8 cellular contexts compared by ENCODE assay signal in genomic region chr17:39671651-39672521, GRCh38. TPM values are rescaled to one million over a fixed set of nuclear protein-coding genes. Genes with fewer than 3 reads are reported as not detected.
DNase-seq lines count a peak whose midpoint lies in the region; ATAC-seq and TF ChIP-seq lines count a peak whose summit lies in the region.

No MANE protein-coding gene starts in this region.

- CTCF ChIA-PET in activated naive CD4-positive, alpha-beta T cell treated with anti-CD3 and anti-CD28 coated beads, Interleukin-2, amount 10 ng/mL, durations not matched to agents 7 days and 5 days (lab: Charles Lee), result interaction anchor here (0.6 to 9.5 kb wide), 12 partner anchors 9 to 83 kb away, joined by 3 to 115 read pairs (median 5); partner anchors contain the start of gene MIEN1
- CTCF ChIA-PET in activated naive CD4-positive, alpha-beta T cell treated with anti-CD3 and anti-CD28 coated beads for 36 hours (lab: Charles Lee), result interaction anchor here (0.8 to 5.7 kb wide), 6 partner anchors 12 to 156 kb away, joined by 3 to 63 read pairs (median 4); no protein-coding TSS in a partner anchor
- CTCF ChIA-PET in Panc1 (lab: Charles Lee), result interaction anchor here (0.5 to 2.5 kb wide), 6 partner anchors 28 to 297 kb away, joined by 3 to 11 read pairs (median 4); partner anchors contain the start of gene ERBB2

- H3K27me3 ChIP-seq in Panc1 (ENCODE audit: control insufficient read depth, insufficient read depth, low read length), result no peaks in the 10 kb centered on the region

- DNase-seq in activated naive CD4-positive, alpha-beta T cell treated with anti-CD3 and anti-CD28 coated beads, Interleukin-2, amount 10 ng/mL, durations not matched to agents 7 days and 5 days, result peak; percentile 38
- no peak for DNase-seq in activated naive CD4-positive, alpha-beta T cell treated with anti-CD3 and anti-CD28 coated beads for 36 hours
- DNase-seq in Panc1 (ENCODE audit: low read depth, low spot score) (no peak), fibroblast of peridontal ligament (ENCODE audit: extremely low read depth) (peak; percentile 21), progenitor cell of endocrine pancreas (ENCODE audit: low spot score, unreplicated experiment) (no peak), NCI-H226 (no peak)

- H3K4me3 Mint-ChIP-seq in activated naive CD4-positive, alpha-beta T cell treated with anti-CD3 and anti-CD28 coated beads, Interleukin-2, amount 10 ng/mL, durations not matched to agents 7 days and 5 days, result no peak overlapping the region
- no peak overlapping the region for H3K4me3 Mint-ChIP-seq in activated naive CD4-positive, alpha-beta T cell treated with anti-CD3 and anti-CD28 coated beads for 36 hours
- H3K4me3 Mint-ChIP-seq in progenitor cell of endocrine pancreas (ENCODE audit: low read depth), result no peak overlapping the region

- no peaks in the 10 kb centered on the region for H3K9me3 ChIP-seq in Panc1 (ENCODE audit: control insufficient read depth, insufficient read depth, low read depth, low read length)

- BruUV-seq in Panc1 (replicated peaks; lab: Mats Ljungman, UMichigan), result no TSS peak

- POLR2A ChIA-PET in Panc1 (lab: Charles Lee), result no interaction called here

- in situ Hi-C loops in Panc1 (cut with HindIII; ENCODE audit: low pct_unique_long_range_greater_than_20kb, low sequenced_read_pairs), result no loop called here

- no peak overlapping the region for H3K27ac ChIP-seq in Panc1 (ENCODE audit: low read length)

- ATAC-seq in Panc1 (peak; percentile 56), HG02610 (IDR thresholded peaks at IDR 0.05; ENCODE audit: unreplicated experiment) (no peak), HG02642 (IDR thresholded peaks at IDR 0.05; ENCODE audit: poor library complexity, unreplicated experiment) (no peak)

- peak; percentile 83 for TF ChIP-seq CTCF in Panc1 (IDR thresholded peaks at IDR 0.05)
- peak; percentile 61 for TF ChIP-seq CTCF in progenitor cell of endocrine pancreas (IDR thresholded peaks at IDR 0.05; ENCODE audit: unreplicated experiment)

- H3K27ac Mint-ChIP-seq in activated naive CD4-positive, alpha-beta T cell treated with anti-CD3 and anti-CD28 coated beads, Interleukin-2, amount 10 ng/mL, durations not matched to agents 7 days and 5 days, result no peak overlapping the region
- H3K27ac Mint-ChIP-seq in activated naive CD4-positive, alpha-beta T cell treated with anti-CD3 and anti-CD28 coated beads for 36 hours, result no peak overlapping the region
- H3K27ac Mint-ChIP-seq in progenitor cell of endocrine pancreas, result peak overlapping the region; percentile 35

- H3K36me3 ChIP-seq in Panc1 (ENCODE audit: control insufficient read depth, insufficient read depth, low read length), result no peaks in the 10 kb centered on the region

- peaks cover 14% of the 10 kb centered on the region for H3K4me1 ChIP-seq in Panc1 (ENCODE audit: control insufficient read depth, insufficient read depth, low read length)

- H3K9me3 Mint-ChIP-seq in activated naive CD4-positive, alpha-beta T cell treated with anti-CD3 and anti-CD28 coated beads, Interleukin-2, amount 10 ng/mL, durations not matched to agents 7 days and 5 days, result no peaks in the 10 kb centered on the region
- no peaks in the 10 kb centered on the region for H3K9me3 Mint-ChIP-seq in activated naive CD4-positive, alpha-beta T cell treated with anti-CD3 and anti-CD28 coated beads for 36 hours
- no peaks in the 10 kb centered on the region for H3K9me3 Mint-ChIP-seq in progenitor cell of endocrine pancreas (ENCODE audit: low read depth)

- no peaks in the 10 kb centered on the region for H3K36me3 Mint-ChIP-seq in activated naive CD4-positive, alpha-beta T cell treated with anti-CD3 and anti-CD28 coated beads, Interleukin-2, amount 10 ng/mL, durations not matched to agents 7 days and 5 days
- no peaks in the 10 kb centered on the region for H3K36me3 Mint-ChIP-seq in activated naive CD4-positive, alpha-beta T cell treated with anti-CD3 and anti-CD28 coated beads for 36 hours (ENCODE audit: low read depth)
- H3K36me3 Mint-ChIP-seq in progenitor cell of endocrine pancreas (ENCODE audit: insufficient read depth), result peaks cover 1% of the 10 kb centered on the region

- peaks cover 32% of the 10 kb centered on the region for H3K4me1 Mint-ChIP-seq in activated naive CD4-positive, alpha-beta T cell treated with anti-CD3 and anti-CD28 coated beads, Interleukin-2, amount 10 ng/mL, durations not matched to agents 7 days and 5 days
- peaks cover 21% of the 10 kb centered on the region for H3K4me1 Mint-ChIP-seq in activated naive CD4-positive, alpha-beta T cell treated with anti-CD3 and anti-CD28 coated beads for 36 hours (ENCODE audit: low read depth)
- H3K4me1 Mint-ChIP-seq in progenitor cell of endocrine pancreas (ENCODE audit: low read depth), result peaks cover 8% of the 10 kb centered on the region

- no peak overlapping the region for H3K4me3 ChIP-seq in Panc1 (ENCODE audit: low read depth in 2 of 2, low read length in 2 of 2)

- H3K27me3 Mint-ChIP-seq in activated naive CD4-positive, alpha-beta T cell treated with anti-CD3 and anti-CD28 coated beads, Interleukin-2, amount 10 ng/mL, durations not matched to agents 7 days and 5 days, result peaks cover 69% of the 10 kb centered on the region
- peaks cover 10% of the 10 kb centered on the region for H3K27me3 Mint-ChIP-seq in activated naive CD4-positive, alpha-beta T cell treated with anti-CD3 and anti-CD28 coated beads for 36 hours (ENCODE audit: low read depth)
- H3K27me3 Mint-ChIP-seq in progenitor cell of endocrine pancreas, result peaks cover 32% of the 10 kb centered on the region

- intact Hi-C loops in activated naive CD4-positive, alpha-beta T cell treated with anti-CD3 and anti-CD28 coated beads for 36 hours (cut with micrococcal nuclease), result no loop called here
- intact Hi-C loops in Panc1 (cut with micrococcal nuclease; ENCODE audit: unreplicated experiment), result loop anchor here (5.0 kb wide), 1 partner anchor 50 kb away; no protein-coding TSS in a partner anchor

RNA-seq across cellular contexts. Expression of gene PNMT, which starts 3.6 kb away (rescaled TPM):
- not detected for total RNA-seq in activated naive CD4-positive, alpha-beta T cell treated with anti-CD3 and anti-CD28 coated beads for 36 hours
- total RNA-seq in Panc1 (2021; ENCODE audit: unreplicated experiment), result 2.4 TPM
- 4.6 TPM for polyA plus RNA-seq in Panc1 (2012; ENCODE audit: insufficient read length)
- total RNA-seq in progenitor cell of endocrine pancreas, result 2.5 and 3.1 TPM in 2 replicates

RNA-seq across cellular contexts. Expression of gene TCAP, which starts 6.7 kb away (rescaled TPM):
- total RNA-seq in activated naive CD4-positive, alpha-beta T cell treated with anti-CD3 and anti-CD28 coated beads for 36 hours, result 1 to 10 TPM in 1 of 2 experiments, under 1 TPM in 1; 0.74 to 1.1 TPM
- total RNA-seq in Panc1 (2021; ENCODE audit: unreplicated experiment) (1.6 TPM), progenitor cell of endocrine pancreas (1.8 and 2.7 TPM in 2 replicates)
- polyA plus RNA-seq in Panc1 (2012; ENCODE audit: insufficient read length), result 3.1 TPM

RNA-seq across cellular contexts. Expression of gene PGAP3, which starts 16.0 kb away (rescaled TPM):
- total RNA-seq in activated naive CD4-positive, alpha-beta T cell treated with anti-CD3 and anti-CD28 coated beads for 36 hours, result 10 to 100 TPM; 11.8 to 11.9 TPM
- total RNA-seq in Panc1 (2021; ENCODE audit: unreplicated experiment) (21.8 TPM), progenitor cell of endocrine pancreas (38.7 and 40.1 TPM in 2 replicates)
- 23.8 TPM for polyA plus RNA-seq in Panc1 (2012; ENCODE audit: insufficient read length)

RNA-seq across cellular contexts. Expression of gene ERBB2, which starts 28.0 kb away (rescaled TPM):
- total RNA-seq in activated naive CD4-positive, alpha-beta T cell treated with anti-CD3 and anti-CD28 coated beads for 36 hours, result 1 to 10 TPM; 6.0 to 6.3 TPM
- 68.6 TPM for total RNA-seq in Panc1 (2021; ENCODE audit: unreplicated experiment)
- 60.1 TPM for polyA plus RNA-seq in Panc1 (2012; ENCODE audit: insufficient read length)
- total RNA-seq in progenitor cell of endocrine pancreas, result 136 and 152 TPM in 2 replicates

RNA-seq across cellular contexts. Expression of gene STARD3, which starts 34.9 kb away (rescaled TPM):
- total RNA-seq in activated naive CD4-positive, alpha-beta T cell treated with anti-CD3 and anti-CD28 coated beads for 36 hours, result 10 to 100 TPM; 56.1 to 56.8 TPM
- total RNA-seq in Panc1 (2021; ENCODE audit: unreplicated experiment) (44.8 TPM), progenitor cell of endocrine pancreas (57.0 and 62.5 TPM in 2 replicates)
- polyA plus RNA-seq in Panc1 (2012; ENCODE audit: insufficient read length), result 61.7 TPM

Comparison
In these comparisons a context has a peak if more than half of its experiments do, and no peak if none do; other contexts are left out.
1. DNase-seq: peak in activated naive CD4-positive, alpha-beta T cell treated with anti-CD3 and anti-CD28 coated beads, Interleukin-2, amount 10 ng/mL, durations not matched to agents 7 days and 5 days (single experiment) and fibroblast of peridontal ligament (single experiment); none in activated naive CD4-positive, alpha-beta T cell treated with anti-CD3 and anti-CD28 coated beads for 36 hours (single experiment), Panc1 (single experiment), progenitor cell of endocrine pancreas (single experiment) and NCI-H226 (single experiment).